In genomic region chr11:105361651-105362050, GRCh38 we compare ENCODE assay signal across 26 cellular contexts.
"Had no signal": no experiment of that assay in that cellular context is flagged by ENCODE, and none has a peak within 500 bp of the region (broad histone marks: within the 10 kb centered on the region; RNA-seq: fewer than 3 reads in every experiment).

No MANE protein-coding gene starts in this region.

- H3K9ac ChIP-seq: neural progenitor cell had no signal

- H3K36me3 ChIP-seq: esophagus muscularis mucosa, gastroesophageal sphincter, left ventricle myocardium inferior, lower lobe of right lung, neural progenitor cell, ovary, right atrium auricular region, sigmoid colon, tibial nerve, upper lobe of right lung, vagina had no signal

- H3K4me2 ChIP-seq: neural progenitor cell had no signal

- H3K27ac ChIP-seq: dorsolateral prefrontal cortex, esophagus muscularis mucosa, gastroesophageal sphincter, left ventricle myocardium inferior, lower lobe of right lung, neural progenitor cell, ovary, right atrium auricular region, sigmoid colon, skin epidermis, testis, tibial nerve, upper lobe of right lung, vagina had no signal

- H3K4me1 ChIP-seq: esophagus muscularis mucosa, gastroesophageal sphincter, left ventricle myocardium inferior, lower lobe of right lung, neural progenitor cell, right atrium auricular region, sigmoid colon, testis, tibial nerve, upper lobe of right lung, vagina had no signal

- H2AFZ ChIP-seq: neural progenitor cell had no signal

- DNase-seq: dorsolateral prefrontal cortex; effector CD8-positive, alpha-beta T cell; glutamatergic neuron; kidney; left cardiac atrium; left ventricle myocardium inferior; lower lobe of right lung; mesenchymal stem cell; midbrain; nucleus accumbens; ovary; sigmoid colon; stimulated activated CD4-positive, alpha-beta T cell treated with anti-CD3 and anti-CD28 coated beads, Interleukin-2, amount 100 ng/mL, for 24 hours; stimulated activated CD4-positive, alpha-beta T cell treated with anti-CD3 and anti-CD28 coated beads, Interleukin-4, amount 100 ng/mL, for 4 hours; stimulated activated naive B cell treated with anti-CD40 and anti-IgM and Interleukin-4, amounts not matched to agents 10 μg/mL and 1 μg/mL and 100 μg/mL, for 72 hours; stimulated activated naive CD8-positive, alpha-beta T cell treated with anti-CD3 and anti-CD28 coated beads, Interleukin-15, amount 100 ng/mL, for 72 hours; testis; upper lobe of right lung had no signal

- H3K9me3 ChIP-seq: esophagus muscularis mucosa, gastroesophageal sphincter, left ventricle myocardium inferior, lower lobe of right lung, ovary, right atrium auricular region, sigmoid colon, testis, tibial nerve, upper lobe of right lung, vagina had no signal

- H3K4me3 ChIP-seq: dorsolateral prefrontal cortex, esophagus muscularis mucosa, gastroesophageal sphincter, left ventricle myocardium inferior, lower lobe of right lung, neural progenitor cell, ovary, right atrium auricular region, sigmoid colon, skin epidermis, testis, tibial nerve, upper lobe of right lung, vagina had no signal

- H3K27me3 ChIP-seq: esophagus muscularis mucosa, gastroesophageal sphincter, neural progenitor cell, ovary, right atrium auricular region, sigmoid colon, testis, tibial nerve, upper lobe of right lung, vagina had no signal

- ATAC-seq: gastroesophageal sphincter; left cardiac atrium; lower lobe of right lung; natural killer cell treated with Interleukin-12 subunit alpha and Interleukin-12 subunit beta and Interleukin-15 and Interleukin-18, amount 100 ng/mL, for 72 hours; stimulated activated naive B cell treated with anti-CD40 and anti-IgM and Interleukin-4, amounts not matched to agents 10 μg/mL and 1 μg/mL and 100 μg/mL, for 72 hours; stimulated activated naive CD8-positive, alpha-beta T cell treated with anti-CD3 and anti-CD28 coated beads, Interleukin-15, amount 100 ng/mL, for 72 hours; upper lobe of right lung had no signal

- FAIRE-seq: kidney had no signal
